In genomic region chr22:20524004-20524481, GRCh38 we compare ENCODE assay signal across 8 cellular contexts. TPM values are rescaled to one million over a fixed set of nuclear protein-coding genes. Genes with fewer than 3 reads are reported as not detected.
DNase-seq lines count a peak whose midpoint lies in the region; ATAC-seq, FAIRE-seq and TF ChIP-seq lines count a peak whose summit lies in the region.

No MANE protein-coding gene starts in this region.

- no peaks in the 10 kb centered on the region for H3K9me3 Mint-ChIP-seq in MCF 10A (ENCODE audit: unreplicated experiment)
- no peaks in the 10 kb centered on the region for H3K9me3 Mint-ChIP-seq in T-helper 1 cell treated with Interleukin-12 subunit alpha and Interleukin-12 subunit beta and Interleukin-4 antibody, amounts not matched to agents 30 μg/mL and 1 μg/mL, for 36 hours

- H3K27ac Mint-ChIP-seq in MCF 10A (ENCODE audit: low read depth, unreplicated experiment), result peak overlapping the region; percentile 31
- peak overlapping the region; percentile 49 for H3K27ac Mint-ChIP-seq in T-helper 1 cell treated with Interleukin-12 subunit alpha and Interleukin-12 subunit beta and Interleukin-4 antibody, amounts not matched to agents 30 μg/mL and 1 μg/mL, for 36 hours

- no peak overlapping the region for H3K4me3 Mint-ChIP-seq in MCF 10A (ENCODE audit: unreplicated experiment)
- H3K4me3 Mint-ChIP-seq in T-helper 1 cell treated with Interleukin-12 subunit alpha and Interleukin-12 subunit beta and Interleukin-4 antibody, amounts not matched to agents 30 μg/mL and 1 μg/mL, for 36 hours, result no peak overlapping the region

- no peak for TF ChIP-seq POLR2A in breast epithelium (IDR thresholded peaks at IDR 0.05)

- H3K4me1 ChIP-seq in breast epithelium, result no peaks in the 10 kb centered on the region

- no peak overlapping the region for H3K27ac ChIP-seq in breast epithelium

- peaks cover 67% of the 10 kb centered on the region for H3K36me3 Mint-ChIP-seq in MCF 10A (ENCODE audit: insufficient read depth, unreplicated experiment)
- H3K36me3 Mint-ChIP-seq in T-helper 1 cell treated with Interleukin-12 subunit alpha and Interleukin-12 subunit beta and Interleukin-4 antibody, amounts not matched to agents 30 μg/mL and 1 μg/mL, for 36 hours (ENCODE audit: low read depth), result peaks cover 36% of the 10 kb centered on the region

- no peaks in the 10 kb centered on the region for H3K27me3 ChIP-seq in breast epithelium

- no TSS peak for BruUV-seq in MCF 10A (replicated peaks; lab: Mats Ljungman, UMichigan)

- peak; percentile 25 for ATAC-seq in left ventricle myocardium superior
- no peak for ATAC-seq in esophagus mucosa

- POLR2A ChIA-PET in MCF 10A (lab: Yijun Ruan, JAX), result interaction anchor here (1.0 to 2.8 kb wide), 4 partner anchors 9 to 20 kb away, joined by 3 to 15 read pairs (median 12); partner anchors contain the start of gene MED15

- no peak for FAIRE-seq in urothelium cell line (lab: Jason Lieb, UNC)

- TF ChIP-seq CTCF in MCF 10A (IDR thresholded peaks at IDR 0.05; ENCODE audit: unreplicated experiment), result no peak
- TF ChIP-seq CTCF in breast epithelium (IDR thresholded peaks at IDR 0.05), result no peak

- H3K9me3 ChIP-seq in breast epithelium, result no peaks in the 10 kb centered on the region

- intact Hi-C loops in MCF 10A (cut with micrococcal nuclease), result no loop called here
- intact Hi-C loops in breast epithelium (cut with DNase I; ENCODE audit: low total_unique reads), result no loop called here
- intact Hi-C loops in left ventricle myocardium superior (cut with micrococcal nuclease), result no loop called here

- no peaks in the 10 kb centered on the region for H3K27me3 Mint-ChIP-seq in MCF 10A (ENCODE audit: insufficient read depth, unreplicated experiment)
- H3K27me3 Mint-ChIP-seq in T-helper 1 cell treated with Interleukin-12 subunit alpha and Interleukin-12 subunit beta and Interleukin-4 antibody, amounts not matched to agents 30 μg/mL and 1 μg/mL, for 36 hours (ENCODE audit: low read depth), result no peaks in the 10 kb centered on the region

- H3K4me1 Mint-ChIP-seq in MCF 10A (ENCODE audit: insufficient read depth, unreplicated experiment), result peaks cover 44% of the 10 kb centered on the region
- H3K4me1 Mint-ChIP-seq in T-helper 1 cell treated with Interleukin-12 subunit alpha and Interleukin-12 subunit beta and Interleukin-4 antibody, amounts not matched to agents 30 μg/mL and 1 μg/mL, for 36 hours (ENCODE audit: low read depth), result peaks cover 40% of the 10 kb centered on the region

- no peaks in the 10 kb centered on the region for H3K36me3 ChIP-seq in breast epithelium

- CTCF ChIA-PET in MCF 10A (lab: Yijun Ruan, JAX), result interaction anchor here (0.6 to 3.0 kb wide), 6 partner anchors 9 to 367 kb away, joined by 3 to 11 read pairs (median 3); partner anchors contain the start of gene MED15

- DNase-seq in MCF 10A (ENCODE audit: unreplicated experiment) (no peak), breast epithelium (ENCODE audit: low spot score in 2 of 2) (no peak), left ventricle myocardium superior (no peak), urothelium cell line (ENCODE audit: low spot score) (peak; percentile 58), iPS-NIHi11 (ENCODE audit: low spot score) (no peak), GM03348 (ENCODE audit: low spot score) (no peak)

- no peak overlapping the region for H3K4me3 ChIP-seq in breast epithelium

RNA-seq across cellular contexts. Expression of gene MED15, which starts 16.6 kb away (rescaled TPM):
- total RNA-seq in MCF 10A (2022), result 122 TPM in 2 replicates
- total RNA-seq in breast epithelium, result 10 to 100 TPM; 36.6 to 53.1 (median 52.3) TPM
- total RNA-seq in left ventricle myocardium superior, result 51.0 TPM
- 51.7 TPM for total RNA-seq in esophagus mucosa

RNA-seq across cellular contexts. Expression of gene KLHL22, which starts 28.4 kb away (rescaled TPM):
- total RNA-seq in MCF 10A (2022), result 14.7 and 20.9 TPM in 2 replicates
- total RNA-seq in breast epithelium, result 10 to 100 TPM; 28.5 to 38.0 (median 35.4) TPM
- 14.2 TPM for total RNA-seq in left ventricle myocardium superior
- total RNA-seq in esophagus mucosa, result 5.0 TPM
